Comparison of ENCODE assay signal across 8 cellular contexts in the genomic region with DNA sequence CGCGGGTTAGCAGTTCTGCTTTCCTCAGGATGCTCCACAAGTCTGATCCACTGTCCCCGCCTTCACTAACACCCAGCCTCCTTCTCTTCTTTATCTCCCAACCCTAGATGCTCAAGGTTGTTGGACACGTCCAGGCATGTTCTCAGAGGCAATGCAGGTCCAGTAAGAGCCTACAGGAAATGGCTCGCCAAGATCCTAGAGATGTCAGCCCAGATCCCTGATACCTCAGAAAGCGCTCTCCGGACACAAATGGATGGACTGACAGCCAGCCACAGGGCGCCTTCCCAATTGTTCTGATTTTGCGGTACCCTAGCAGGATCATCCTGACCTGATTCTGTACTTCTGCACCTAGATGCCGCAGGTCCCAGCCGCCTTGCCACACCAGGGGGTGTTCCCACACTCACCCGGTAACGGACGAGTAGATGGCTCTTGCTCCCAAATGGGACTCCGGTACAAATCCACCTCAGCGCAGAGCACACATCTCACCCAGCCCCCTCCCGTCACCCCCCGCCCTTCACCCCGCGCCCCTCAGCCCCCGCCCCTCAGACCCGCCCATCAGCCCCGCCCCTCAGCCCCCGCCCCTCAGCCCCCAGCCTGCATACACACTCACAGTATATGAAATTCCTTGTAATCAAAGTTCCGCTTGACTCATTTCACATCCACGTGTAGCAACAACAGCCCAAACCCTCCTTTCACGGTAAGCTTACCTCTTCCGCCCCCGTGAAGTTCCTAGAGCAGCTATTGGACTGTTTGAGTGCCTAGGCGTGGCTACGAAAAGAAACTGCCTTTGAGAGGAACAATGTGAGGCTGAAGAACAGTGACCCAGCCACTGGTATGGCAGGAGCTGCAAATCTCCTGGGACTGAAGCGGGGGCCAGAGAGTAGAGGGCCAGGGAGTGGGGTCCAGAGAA.
DNase-seq lines count a peak whose midpoint lies in the region; ATAC-seq, FAIRE-seq and TF ChIP-seq lines count a peak whose summit lies in the region.

A gene with protein sequence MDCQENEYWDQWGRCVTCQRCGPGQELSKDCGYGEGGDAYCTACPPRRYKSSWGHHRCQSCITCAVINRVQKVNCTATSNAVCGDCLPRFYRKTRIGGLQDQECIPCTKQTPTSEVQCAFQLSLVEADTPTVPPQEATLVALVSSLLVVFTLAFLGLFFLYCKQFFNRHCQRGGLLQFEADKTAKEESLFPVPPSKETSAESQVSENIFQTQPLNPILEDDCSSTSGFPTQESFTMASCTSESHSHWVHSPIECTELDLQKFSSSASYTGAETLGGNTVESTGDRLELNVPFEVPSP (minus strand): TSS at position 488 of the 910 bp plus-strand sequence. CDS start 23,058 bp downstream, outside the sequence.

- no peaks in the 10 kb centered on the region for H3K9me3 ChIP-seq in effector memory CD4-positive, alpha-beta T cell (ENCODE audit: control insufficient read depth, low read length)

- no peak for TF ChIP-seq CTCF in AG09319 (IDR thresholded peaks at IDR 0.05; ENCODE audit: low read depth, low read length)

- H3K4me1 ChIP-seq in effector memory CD4-positive, alpha-beta T cell (ENCODE audit: control insufficient read depth, insufficient read depth, low read length, poor library complexity, severe bottlenecking) = no peaks in the 10 kb centered on the region

- no peaks in the 10 kb centered on the region for H3K27me3 ChIP-seq in effector memory CD4-positive, alpha-beta T cell (replicated peaks; ENCODE audit: control insufficient read depth, insufficient read depth, low read length, poor library complexity, severe bottlenecking)

- FAIRE-seq in HTR-8/SVneo (lab: Jason Lieb, UNC) = no peak

- ATAC-seq in GM18907 (IDR thresholded peaks at IDR 0.05; ENCODE audit: unreplicated experiment) (peak; percentile 97), HG03060 (IDR thresholded peaks at IDR 0.05; ENCODE audit: low read depth, unreplicated experiment) (peak; percentile 98)

- H3K4me3 ChIP-seq in effector memory CD4-positive, alpha-beta T cell (ENCODE audit: insufficient read depth, low read depth, low read length, poor library complexity, severe bottlenecking) = peak within 1 kb of the TSS; percentile 29

- H3K36me3 ChIP-seq in effector memory CD4-positive, alpha-beta T cell (ENCODE audit: control insufficient read depth, insufficient read depth, low read length) = no peaks in the 10 kb centered on the region

- DNase-seq in AG09319 (ENCODE audit: extremely low read depth, low read depth) (peak; percentile 73), T1000 (lab: John Stamatoyannopoulos, UW) (peak; percentile 47), midbrain (lab: John Stamatoyannopoulos, UW) (peak; percentile 9), stromal cell of bone marrow (ENCODE audit: low read depth) (peak; percentile 49), HTR-8/SVneo (ENCODE audit: insufficient read length, low spot score) (no peak)
- peak in 1 of 3 donors; percentile 0 for DNase-seq in effector memory CD4-positive, alpha-beta T cell

- no peak within 1 kb of the TSS for H3K27ac ChIP-seq in effector memory CD4-positive, alpha-beta T cell (ENCODE audit: insufficient read depth, low read length, poor library complexity, severe bottlenecking)
